In genomic region chr1:22750671-22751016, GRCh38 we compare ENCODE assay signal across 14 cellular contexts. TPM values are rescaled to one million over a fixed set of nuclear protein-coding genes. Genes with fewer than 3 reads are reported as not detected.
DNase-seq lines count a peak whose midpoint lies in the region; ATAC-seq and TF ChIP-seq lines count a peak whose summit lies in the region.
"Had no signal": no experiment of that assay in that cellular context is flagged by ENCODE, and none has a peak within 500 bp of the region (broad histone marks: within the 10 kb centered on the region; RNA-seq: fewer than 3 reads in every experiment).

No MANE protein-coding gene starts in this region.

- ATAC-seq in HG03342 (IDR thresholded peaks at IDR 0.05; ENCODE audit: unreplicated experiment), result no peak

- no peak for TF ChIP-seq POLR2A in prostate gland (IDR thresholded peaks at IDR 0.05)

- H3K4me3 ChIP-seq in prostate gland, result no peak overlapping the region
- H3K4me3 ChIP-seq: gastrocnemius medialis, HAP-1 had no signal

- no peaks in the 10 kb centered on the region for H3K9me3 ChIP-seq in prostate gland
- H3K9me3 ChIP-seq: gastrocnemius medialis, HAP-1 had no signal

- TF ChIP-seq CTCF in prostate gland (IDR thresholded peaks at IDR 0.05), result no peak

- peaks cover 10% of the 10 kb centered on the region for H3K4me1 ChIP-seq in prostate gland (replicated peaks)
- H3K4me1 ChIP-seq: gastrocnemius medialis, HAP-1 had no signal

- H3K27me3 ChIP-seq in prostate gland (replicated peaks; ENCODE audit: insufficient read depth), result no peaks in the 10 kb centered on the region
- H3K27me3 ChIP-seq: gastrocnemius medialis had no signal

- WGBS in prostate gland, result 14% methylated on average over 1 of the region's 1 CpG

- H3K27ac ChIP-seq in epithelial cell of prostate (peak overlapping the region; percentile 82), prostate gland (peak overlapping the region; percentile 12 to 53)

- peak; percentile 28 for DNase-seq in DMS153 treated with DMSO at 0.1 percent for 48 hours (lab: John Stamatoyannopoulos, UW; ENCODE audit: unreplicated experiment)
- DNase-seq in NCI-H2196 treated with DMSO at 0.1 percent for 48 hours (lab: John Stamatoyannopoulos, UW; ENCODE audit: unreplicated experiment), result peak; percentile 74
- peak; percentile 64 for DNase-seq in epithelial cell of prostate (ENCODE audit: low read depth, low spot score)
- DNase-seq in prostate gland (ENCODE audit: low spot score), result peak; percentile 39
- no peak for DNase-seq in stimulated activated CD8-positive, alpha-beta memory T cell treated with anti-CD3 and anti-CD28 coated beads, Interleukin-4, amount 100 ng/mL, for 48 hours
- DNase-seq in T-helper 1 cell, result no peak
- DNase-seq in AG20443 (ENCODE audit: low spot score), result no peak
- DNase-seq: naive B cell; NCI-H1436; SHP77 treated with DMSO at 0.1 percent for 48 hours; stimulated activated CD4-positive, alpha-beta T cell treated with anti-CD3 and anti-CD28 coated beads, Interleukin-4, amount 100 ng/mL, for 1 hour had no signal

- intact Hi-C loops in prostate gland (cut with DNase I), result no loop called here

- no peaks in the 10 kb centered on the region for H3K36me3 ChIP-seq in prostate gland
- H3K36me3 ChIP-seq: gastrocnemius medialis, HAP-1 had no signal

RNA-seq across cellular contexts. Expression of gene EPHB2, which starts 40.0 kb away (rescaled TPM):
- 1 to 10 TPM; 6.4 to 7.4 TPM for total RNA-seq in prostate gland

Comparison
In these comparisons a context has a peak if more than half of its experiments do, and no peak if none do; other contexts are left out.
1. DNase-seq: peak in DMS153 treated with DMSO at 0.1 percent for 48 hours (single experiment), NCI-H2196 treated with DMSO at 0.1 percent for 48 hours (single experiment), epithelial cell of prostate (single experiment) and prostate gland (single experiment); none in stimulated activated CD8-positive, alpha-beta memory T cell treated with anti-CD3 and anti-CD28 coated beads, Interleukin-4, amount 100 ng/mL, for 48 hours (single experiment), T-helper 1 cell (0 of 5) and AG20443 (single experiment).